ENCODE assay signal across 31 cellular contexts in genomic region chr13:31793246-31793645, GRCh38. TPM values are rescaled to one million over a fixed set of nuclear protein-coding genes. Genes with fewer than 3 reads are reported as not detected.
DNase-seq lines count a peak whose midpoint lies in the region; ATAC-seq, FAIRE-seq and TF ChIP-seq lines count a peak whose summit lies in the region.
"Had no signal": no experiment of that assay in that cellular context is flagged by ENCODE, and none has a peak within 500 bp of the region (broad histone marks: within the 10 kb centered on the region; RNA-seq: fewer than 3 reads in every experiment).

No MANE protein-coding gene starts in this region.

- H4K20me1 ChIP-seq in mammary epithelial cell (ENCODE audit: insufficient read depth, low read length) (no peaks in the 10 kb centered on the region), astrocyte (ENCODE audit: insufficient read depth, low read length) (no peaks in the 10 kb centered on the region), hepatocyte (ENCODE audit: insufficient read depth, poor library complexity, severe bottlenecking) (no peaks in the 10 kb centered on the region)

- H3K27ac Mint-ChIP-seq in MCF 10A (ENCODE audit: low read depth, unreplicated experiment) (no peak overlapping the region), astrocyte (ENCODE audit: unreplicated experiment) (no peak overlapping the region)
- H3K27ac Mint-ChIP-seq: activated CD4-positive, alpha-beta T cell treated with anti-CD3 and anti-CD28 coated beads for 36 hours; memory B cell; natural killer cell treated with Interleukin-12 subunit alpha and Interleukin-12 subunit beta and Interleukin-15 and Interleukin-18, amount 100 ng/mL, for 72 hours; stimulated activated naive CD8-positive, alpha-beta T cell treated with anti-CD3 and anti-CD28 coated beads, Interleukin-15, amount 100 ng/mL, for 72 hours; type B pancreatic cell had no signal

- dilution Hi-C loops in mammary epithelial cell (cut with HindIII; ENCODE audit: low sequenced_read_pairs): no loop called here

- H3K27me3 ChIP-seq in mammary epithelial cell (ENCODE audit: insufficient read depth, low read length) (no peaks in the 10 kb centered on the region), astrocyte (ENCODE audit: insufficient read depth, low read length) (no peaks in the 10 kb centered on the region), hepatocyte (no peaks in the 10 kb centered on the region)
- H3K27me3 ChIP-seq: adrenal gland had no signal

- POLR2A ChIA-PET in MCF 10A (lab: Yijun Ruan, JAX): interaction anchor here (0.6 to 0.7 kb wide), 2 partner anchors 24 to 362 kb away, joined by 3 to 4 read pairs; no protein-coding TSS in a partner anchor

- H3K4me2 ChIP-seq in mammary epithelial cell (ENCODE audit: insufficient read depth, low read depth, low read length) (no peak overlapping the region), astrocyte (ENCODE audit: low read length) (no peak overlapping the region), hepatocyte (peak overlapping the region; percentile 7)

- H3K9me2 ChIP-seq in hepatocyte (replicated peaks; ENCODE audit: insufficient read depth): no peaks in the 10 kb centered on the region

- no peak for FAIRE-seq in astrocyte (lab: Jason Lieb, UNC)
- FAIRE-seq: GM12891 had no signal

- DNase-seq in mammary epithelial cell (peak; percentile 6), MCF 10A (ENCODE audit: unreplicated experiment) (no peak), astrocyte (ENCODE audit: low read depth) (peak; percentile 9), hepatocyte (ENCODE audit: low spot score) (no peak), left cardiac atrium (no peak), NCI-H1048 (lab: John Stamatoyannopoulos, UW) (no peak), activated gamma-delta T cell treated with Interleukin-2 at 50 U/mL for 16 hours (no peak)
- DNase-seq: 8988T; activated CD4-positive, alpha-beta T cell treated with anti-CD3 and anti-CD28 coated beads for 36 hours; activated effector memory CD4-positive, alpha-beta T cell treated with Interleukin-2 at 50 U/mL for 16 hours; adrenal gland; central memory CD4-positive, alpha-beta T cell; effector CD4-positive, alpha-beta T cell; GF-D8; hippocampal formation; islet precursor cell; KBM-7; NCI-H1092 treated with DMSO at 0.1 percent for 48 hours; NCI-H2081; NCI-H446; RPMI8226; stimulated activated CD4-positive, alpha-beta T cell treated with anti-CD3 and anti-CD28 coated beads, Interleukin-4, amount 100 ng/mL, for 1 hour; stimulated activated naive CD8-positive, alpha-beta T cell treated with anti-CD3 and anti-CD28 coated beads, Interleukin-15, amount 100 ng/mL, for 72 hours had no signal

- H3K4me1 ChIP-seq in mammary epithelial cell (ENCODE audit: insufficient read depth, low read length) (no peaks in the 10 kb centered on the region), astrocyte (ENCODE audit: insufficient read depth, low read length) (no peaks in the 10 kb centered on the region), hepatocyte (ENCODE audit: insufficient read depth) (no peaks in the 10 kb centered on the region)
- H3K4me1 ChIP-seq: adrenal gland had no signal

- no peak overlapping the region for H3K4me3 ChIP-seq in mammary epithelial cell (replicated peaks in 1 of 3; ENCODE audit: insufficient read depth in 1 of 3, low read depth in 2 of 3, low read length in 3 of 3)
- H3K4me3 ChIP-seq in astrocyte (ENCODE audit: insufficient read depth, low read depth, low read length): no peak overlapping the region
- no peak overlapping the region for H3K4me3 ChIP-seq in hepatocyte
- H3K4me3 ChIP-seq: adrenal gland, skin epidermis had no signal

- H2AFZ ChIP-seq in mammary epithelial cell (ENCODE audit: low read depth, low read length) (no peak overlapping the region), astrocyte (ENCODE audit: low read depth, low read length) (no peak overlapping the region), hepatocyte (no peak overlapping the region)

- TF ChIP-seq CTCF in mammary epithelial cell (conservative IDR thresholded peaks at IDR 0.05 in 1 of 2, IDR thresholded peaks at IDR 0.05 in 1 of 2; ENCODE audit: extremely low read depth in 1 of 2, insufficient read depth in 1 of 2, low read depth in 1 of 2, low read length in 2 of 2) (no peak), MCF 10A (IDR thresholded peaks at IDR 0.05; ENCODE audit: unreplicated experiment) (no peak), astrocyte (IDR thresholded peaks at IDR 0.05; ENCODE audit: insufficient read depth, low read depth, low read length) (no peak), hepatocyte (IDR thresholded peaks at IDR 0.05; ENCODE audit: poor library complexity) (no peak)

- H3K4me1 Mint-ChIP-seq in MCF 10A (ENCODE audit: insufficient read depth, unreplicated experiment) (peaks cover 13% of the 10 kb centered on the region), astrocyte (ENCODE audit: low read depth, unreplicated experiment) (peaks cover 9% of the 10 kb centered on the region)
- H3K4me1 Mint-ChIP-seq: activated CD4-positive, alpha-beta T cell treated with anti-CD3 and anti-CD28 coated beads for 36 hours; memory B cell; stimulated activated naive CD8-positive, alpha-beta T cell treated with anti-CD3 and anti-CD28 coated beads, Interleukin-15, amount 100 ng/mL, for 72 hours had no signal

- H3K9ac ChIP-seq in mammary epithelial cell (ENCODE audit: insufficient read depth, low read length) (no peak overlapping the region), astrocyte (ENCODE audit: low read length) (no peak overlapping the region)

- H3K27ac ChIP-seq in mammary epithelial cell (ENCODE audit: insufficient read depth, low read depth, low read length) (no peak overlapping the region), astrocyte (ENCODE audit: low read depth, low read length) (no peak overlapping the region), hepatocyte (peak overlapping the region; percentile 55)
- H3K27ac ChIP-seq: adrenal gland, skin epidermis had no signal

- H3K9me3 ChIP-seq in mammary epithelial cell (replicated peaks; ENCODE audit: insufficient read depth, low read length): peaks cover 4% of the 10 kb centered on the region
- H3K9me3 ChIP-seq in astrocyte (ENCODE audit: insufficient read depth, low read depth, low read length): no peaks in the 10 kb centered on the region
- no peaks in the 10 kb centered on the region for H3K9me3 ChIP-seq in hepatocyte (ENCODE audit: low read depth)
- H3K9me3 ChIP-seq: adrenal gland had no signal

- no peaks in the 10 kb centered on the region for H3K36me3 ChIP-seq in mammary epithelial cell (ENCODE audit: insufficient read depth, low read length)
- H3K36me3 ChIP-seq in astrocyte (ENCODE audit: insufficient read depth, low read length): no peaks in the 10 kb centered on the region
- H3K36me3 ChIP-seq in hepatocyte (replicated peaks; ENCODE audit: insufficient read depth, low read depth): no peaks in the 10 kb centered on the region
- H3K36me3 ChIP-seq: adrenal gland had no signal

- ATAC-seq in left cardiac atrium (no peak), HG03280 (IDR thresholded peaks at IDR 0.05; ENCODE audit: unreplicated experiment) (no peak)
- ATAC-seq: activated CD4-positive, alpha-beta T cell treated with anti-CD3 and anti-CD28 coated beads for 36 hours; HCT116; natural killer cell treated with Interleukin-12 subunit alpha and Interleukin-12 subunit beta and Interleukin-15 and Interleukin-18, amount 100 ng/mL, for 72 hours; stimulated activated naive CD8-positive, alpha-beta T cell treated with anti-CD3 and anti-CD28 coated beads, Interleukin-15, amount 100 ng/mL, for 72 hours had no signal

- H3K27me3 Mint-ChIP-seq in MCF 10A (ENCODE audit: insufficient read depth, unreplicated experiment): no peaks in the 10 kb centered on the region
- H3K27me3 Mint-ChIP-seq in astrocyte (ENCODE audit: low read depth, unreplicated experiment): no peaks in the 10 kb centered on the region
- H3K27me3 Mint-ChIP-seq: stimulated activated naive CD8-positive, alpha-beta T cell treated with anti-CD3 and anti-CD28 coated beads, Interleukin-15, amount 100 ng/mL, for 72 hours; type B pancreatic cell had no signal

- intact Hi-C loops in mammary epithelial cell (cut with micrococcal nuclease): no loop called here
- intact Hi-C loops in MCF 10A (cut with micrococcal nuclease): no loop called here
- intact Hi-C loops in left cardiac atrium (cut with DNase I): no loop called here

- CTCF ChIA-PET in mammary epithelial cell (lab: Charles Lee; ENCODE audit: low non-redundant PET): interaction anchor here (0.6 kb wide), 1 partner anchor 619 kb away, joined by 5 read pairs; no protein-coding TSS in a partner anchor
- CTCF ChIA-PET in MCF 10A (lab: Yijun Ruan, JAX): interaction anchor here (0.6 to 0.8 kb wide), 4 partner anchors 15 to 928 kb away, joined by 3 to 4 read pairs (median 4); no protein-coding TSS in a partner anchor

- H3K4me3 Mint-ChIP-seq in MCF 10A (ENCODE audit: unreplicated experiment) (no peak overlapping the region), astrocyte (ENCODE audit: unreplicated experiment) (no peak overlapping the region)
- H3K4me3 Mint-ChIP-seq: activated CD4-positive, alpha-beta T cell treated with anti-CD3 and anti-CD28 coated beads for 36 hours; memory B cell; natural killer cell treated with Interleukin-12 subunit alpha and Interleukin-12 subunit beta and Interleukin-15 and Interleukin-18, amount 100 ng/mL, for 72 hours; stimulated activated naive CD8-positive, alpha-beta T cell treated with anti-CD3 and anti-CD28 coated beads, Interleukin-15, amount 100 ng/mL, for 72 hours; type B pancreatic cell had no signal

- BruUV-seq in mammary epithelial cell (replicated peaks; lab: Mats Ljungman, UMichigan) (no TSS peak), MCF 10A (replicated peaks; lab: Mats Ljungman, UMichigan) (no TSS peak)

- in situ Hi-C loops in mammary epithelial cell (cut with MboI; ENCODE audit: low sequenced_read_pairs in 2 of 2): loop anchor here (10.0 to 25.0 kb wide), 3 partner anchors 258 to 556 kb away; no protein-coding TSS in a partner anchor

- H3K79me2 ChIP-seq in mammary epithelial cell (ENCODE audit: insufficient read depth, low read length): no peaks in the 10 kb centered on the region
- H3K79me2 ChIP-seq in astrocyte (ENCODE audit: insufficient read depth, low read length): no peaks in the 10 kb centered on the region
- no peaks in the 10 kb centered on the region for H3K79me2 ChIP-seq in hepatocyte

- H3K9me3 Mint-ChIP-seq in MCF 10A (ENCODE audit: unreplicated experiment): peaks cover 7% of the 10 kb centered on the region
- no peaks in the 10 kb centered on the region for H3K9me3 Mint-ChIP-seq in astrocyte (ENCODE audit: unreplicated experiment)
- H3K9me3 Mint-ChIP-seq: natural killer cell treated with Interleukin-12 subunit alpha and Interleukin-12 subunit beta and Interleukin-15 and Interleukin-18, amount 100 ng/mL, for 72 hours; stimulated activated naive CD8-positive, alpha-beta T cell treated with anti-CD3 and anti-CD28 coated beads, Interleukin-15, amount 100 ng/mL, for 72 hours; type B pancreatic cell had no signal

- no peaks in the 10 kb centered on the region for H3K36me3 Mint-ChIP-seq in MCF 10A (ENCODE audit: insufficient read depth, unreplicated experiment)
- H3K36me3 Mint-ChIP-seq in astrocyte (ENCODE audit: low read depth, unreplicated experiment): no peaks in the 10 kb centered on the region
- H3K36me3 Mint-ChIP-seq: memory B cell; natural killer cell treated with Interleukin-12 subunit alpha and Interleukin-12 subunit beta and Interleukin-15 and Interleukin-18, amount 100 ng/mL, for 72 hours; type B pancreatic cell had no signal

RNA-seq across cellular contexts. Expression of gene RXFP2, which starts 53.9 kb away (rescaled TPM):
- total RNA-seq in mammary epithelial cell (not detected), MCF 10A (2022) (not detected in 2 replicates), astrocyte (not detected in 2 replicates), hepatocyte (not detected in 2 replicates), left cardiac atrium (not detected)
- polyA plus RNA-seq in mammary epithelial cell (not detected), hepatocyte (not detected in 2 replicates)
- polyA minus RNA-seq in mammary epithelial cell: not detected
- total RNA-seq: activated CD4-positive, alpha-beta T cell treated with anti-CD3 and anti-CD28 coated beads for 36 hours; natural killer cell treated with Interleukin-12 subunit alpha and Interleukin-12 subunit beta and Interleukin-15 and Interleukin-18, amount 100 ng/mL, for 72 hours; posterior vena cava had no signal

Comparison
In these comparisons a context has a peak if more than half of its experiments do, and no peak if none do; other contexts are left out.
1. DNase-seq: peak in mammary epithelial cell (single experiment) and astrocyte (single experiment); none in MCF 10A (single experiment), hepatocyte (single experiment), left cardiac atrium (single experiment), NCI-H1048 (single experiment) and activated gamma-delta T cell treated with Interleukin-2 at 50 U/mL for 16 hours (single experiment).